9 cellular contexts compared by ENCODE assay signal in genomic region chr6:3410385-3411360, GRCh38. TPM values are rescaled to one million over a fixed set of nuclear protein-coding genes. Genes with fewer than 3 reads are reported as not detected.
A peak's percentile ranks its signal among the peaks of the same experiment; 100 is the strongest.
DNase-seq lines count a peak whose midpoint lies in the region; ATAC-seq and TF ChIP-seq lines count a peak whose summit lies in the region.
"Had no signal": no experiment of that assay in that cellular context is flagged by ENCODE, and none has a peak within 500 bp of the region (broad histone marks: within the 10 kb centered on the region; RNA-seq: fewer than 3 reads in every experiment).

No MANE protein-coding gene starts in this region.

- H3K9me3 Mint-ChIP-seq in endothelial cell (ENCODE audit: unreplicated experiment) = no peaks in the 10 kb centered on the region
- H3K9me3 Mint-ChIP-seq in stimulated activated naive B cell treated with anti-CD40 and anti-IgM and Interleukin-4, amounts not matched to agents 10 μg/mL and 1 μg/mL and 100 μg/mL, for 72 hours = peaks cover 0 to 4% of the 10 kb centered on the region in 2 donors

- H3K4me1 ChIP-seq in mucosa of stomach (ENCODE audit: control insufficient read depth, insufficient read depth, low read length) = peaks cover 44% of the 10 kb centered on the region

- peak; percentile 75 to 79 for ATAC-seq in stimulated activated naive B cell treated with anti-CD40 and anti-IgM and Interleukin-4, amounts not matched to agents 10 μg/mL and 1 μg/mL and 100 μg/mL, for 72 hours (replicated peaks)
- no peak for ATAC-seq in HG03280 (IDR thresholded peaks at IDR 0.05; ENCODE audit: unreplicated experiment)

- DNase-seq in 8988T (peak; percentile 41), GM13976 (ENCODE audit: low spot score) (peak; percentile 64), NCI-H748 treated with DMSO at 0.1 percent for 48 hours (lab: John Stamatoyannopoulos, UW) (peak; percentile 67), endothelial cell (ENCODE audit: low spot score) (peak; percentile 76)
- DNase-seq in activated CD8-positive, alpha-beta memory T cell treated with anti-CD3 and anti-CD28 coated beads for 1 hour (ENCODE audit: extremely low read depth in 1 of 2, low read depth in 1 of 2) = peak; percentile 37 to 48
- peak; percentile 20 for DNase-seq in stimulated activated naive B cell treated with anti-CD40 and anti-IgM and Interleukin-4, amounts not matched to agents 10 μg/mL and 1 μg/mL and 100 μg/mL, for 72 hours

- H3K4me1 Mint-ChIP-seq in endothelial cell (ENCODE audit: unreplicated experiment) = peaks cover 20% of the 10 kb centered on the region
- peaks cover 7 to 11% of the 10 kb centered on the region in 2 donors for H3K4me1 Mint-ChIP-seq in stimulated activated naive B cell treated with anti-CD40 and anti-IgM and Interleukin-4, amounts not matched to agents 10 μg/mL and 1 μg/mL and 100 μg/mL, for 72 hours

- in situ Hi-C loops in GM13976 (cut with MboI; ENCODE audit: low sequenced_read_pairs, unreplicated experiment) = loop anchor here (10.0 kb wide), 1 partner anchor 324 kb away; no protein-coding TSS in a partner anchor

- no peaks in the 10 kb centered on the region for H3K27me3 ChIP-seq in mucosa of stomach (ENCODE audit: control insufficient read depth, insufficient read depth, low read length)

- no peak overlapping the region for H3K4me3 Mint-ChIP-seq in endothelial cell (ENCODE audit: unreplicated experiment)
- no peak overlapping the region for H3K4me3 Mint-ChIP-seq in stimulated activated naive B cell treated with anti-CD40 and anti-IgM and Interleukin-4, amounts not matched to agents 10 μg/mL and 1 μg/mL and 100 μg/mL, for 72 hours

- H3K36me3 ChIP-seq in mucosa of stomach (ENCODE audit: control insufficient read depth, insufficient read depth, low read length) = no peaks in the 10 kb centered on the region

- peaks cover 2% of the 10 kb centered on the region for H3K27me3 Mint-ChIP-seq in endothelial cell (ENCODE audit: unreplicated experiment)
- peaks cover 7 to 12% of the 10 kb centered on the region in 2 donors for H3K27me3 Mint-ChIP-seq in stimulated activated naive B cell treated with anti-CD40 and anti-IgM and Interleukin-4, amounts not matched to agents 10 μg/mL and 1 μg/mL and 100 μg/mL, for 72 hours

- H3K36me3 Mint-ChIP-seq in endothelial cell (ENCODE audit: low read depth, unreplicated experiment) = peaks cover 42% of the 10 kb centered on the region
- no peaks in the 10 kb centered on the region for H3K36me3 Mint-ChIP-seq in stimulated activated naive B cell treated with anti-CD40 and anti-IgM and Interleukin-4, amounts not matched to agents 10 μg/mL and 1 μg/mL and 100 μg/mL, for 72 hours

- peak overlapping the region; percentile 40 for H3K9ac ChIP-seq in mucosa of stomach (ENCODE audit: low read length)

- peak; percentile 58 for TF ChIP-seq CTCF in GM13976 (IDR thresholded peaks at IDR 0.05; ENCODE audit: borderline replicate concordance, control extremely low read depth, extremely low read depth, insufficient read depth, missing control alignments)
- peak; percentile 88 for TF ChIP-seq CTCF in endothelial cell (IDR thresholded peaks at IDR 0.05; ENCODE audit: unreplicated experiment)

- no peak overlapping the region for H3K4me3 ChIP-seq in mucosa of stomach (ENCODE audit: low read length)
- H3K4me3 ChIP-seq: skin epidermis had no signal

- no peaks in the 10 kb centered on the region for H3K9me3 ChIP-seq in mucosa of stomach (ENCODE audit: control insufficient read depth, low read length)

- no peak overlapping the region for H3K27ac Mint-ChIP-seq in endothelial cell (ENCODE audit: unreplicated experiment)
- H3K27ac Mint-ChIP-seq in stimulated activated naive B cell treated with anti-CD40 and anti-IgM and Interleukin-4, amounts not matched to agents 10 μg/mL and 1 μg/mL and 100 μg/mL, for 72 hours = peak overlapping the region; percentile 52

RNA-seq across cellular contexts. Expression of gene SLC22A23, which starts 46.2 kb away (rescaled TPM):
- 72.7 TPM for total RNA-seq in endothelial cell (ENCODE audit: unreplicated experiment)

Comparison
In these comparisons a context has a peak if more than half of its experiments do, and no peak if none do; other contexts are left out.
1. DNase-seq: peak in every context shown above with its lines; median percentile 76 in endothelial cell; 67 in NCI-H748 treated with DMSO at 0.1 percent for 48 hours; 64 in GM13976; 42 in activated CD8-positive, alpha-beta memory T cell treated with anti-CD3 and anti-CD28 coated beads for 1 hour; 41 in 8988T; 20 in stimulated activated naive B cell treated with anti-CD40 and anti-IgM and Interleukin-4, amounts not matched to agents 10 μg/mL and 1 μg/mL and 100 μg/mL, for 72 hours.